In genomic region chr12:102174117-102174516, GRCh38 we compare ENCODE assay signal across 20 cellular contexts. TPM values are rescaled to one million over a fixed set of nuclear protein-coding genes. Genes with fewer than 3 reads are reported as not detected.
DNase-seq lines count a peak whose midpoint lies in the region; ATAC-seq, FAIRE-seq and TF ChIP-seq lines count a peak whose summit lies in the region.
"Had no signal": no experiment of that assay in that cellular context is flagged by ENCODE, and none has a peak within 500 bp of the region (broad histone marks: within the 10 kb centered on the region; RNA-seq: fewer than 3 reads in every experiment).

No MANE protein-coding gene starts in this region.

- H3K9me3 ChIP-seq in K562 (replicated peaks; ENCODE audit: control insufficient read depth, insufficient read depth, low read depth, low read length) = no peaks in the 10 kb centered on the region
- H3K9me3 ChIP-seq: HAP-1 had no signal

- H4K20me1 ChIP-seq in K562 (replicated peaks; ENCODE audit: control insufficient read depth, insufficient read depth, low read length) = no peaks in the 10 kb centered on the region

- H3K36me3 ChIP-seq in K562 (ENCODE audit: control insufficient read depth, insufficient read depth, low read length) = peaks cover 48% of the 10 kb centered on the region

- no peaks in the 10 kb centered on the region for H3K79me2 ChIP-seq in K562 (ENCODE audit: control insufficient read depth, insufficient read depth, low read length)

- no peak for TF ChIP-seq RAD21 in K562 (CRISPR knock-in tag; conservative IDR thresholded peaks at IDR 0.05 in 1 of 2, IDR thresholded peaks at IDR 0.05 in 1 of 2)

- TF ChIP-seq CTCF in K562 (IDR thresholded peaks at IDR 0.05 in 2 of 3, conservative IDR thresholded peaks at IDR 0.05 in 1 of 3; ENCODE audit: insufficient read depth in 2 of 3, low read depth in 1 of 3, low read length in 3 of 3) = no peak
- no peak for TF ChIP-seq CTCF in fibroblast of pulmonary artery (IDR thresholded peaks at IDR 0.05; ENCODE audit: low read length, missing control alignments)
- no peak for TF ChIP-seq CTCF in dorsolateral prefrontal cortex (IDR thresholded peaks at IDR 0.05 in 54 of 56, conservative IDR thresholded peaks at IDR 0.05 in 2 of 56; ENCODE audit: low read depth in 1 of 56, partially characterized antibody in 56 of 56)

- no peak overlapping the region for H3K4me3 ChIP-seq in K562
- no peak overlapping the region for H3K4me3 ChIP-seq in fibroblast of pulmonary artery (replicated peaks; ENCODE audit: low read depth, low read length)
- H3K4me3 ChIP-seq in dorsolateral prefrontal cortex = no peak overlapping the region
- H3K4me3 ChIP-seq: HAP-1 had no signal

- H3K9me1 ChIP-seq in K562 (ENCODE audit: control insufficient read depth, insufficient read depth, low read length) = no peaks in the 10 kb centered on the region

- no peak overlapping the region for H3K4me2 ChIP-seq in K562 (ENCODE audit: insufficient read depth, low read length)

- ATAC-seq in K562 (peak; percentile 46), HG03521 (IDR thresholded peaks at IDR 0.05; ENCODE audit: unreplicated experiment) (no peak)

- H2AFZ ChIP-seq in K562 (ENCODE audit: low read depth, low read length) = no peak overlapping the region

- WGBS in K562 (ENCODE audit: insufficient coverage, low coverage, missing lambda C conversion rate) = 81% methylated on average over 2 of the region's 2 CpGs

- no peak for TF ChIP-seq EP300 in K562 (IDR thresholded peaks at IDR 0.05; ENCODE audit: low read length)

- CTCF ChIA-PET in K562 (lab: Yijun Ruan, JAX; ENCODE audit: low intra/inter-chr PET ratio) = no interaction called here

- DNase-seq in GM12892 (ENCODE audit: insufficient read length) (no peak), K562 (ENCODE audit: extremely low read depth in 1 of 4, low spot score in 3 of 4) (no peak), fibroblast of pulmonary artery (ENCODE audit: low read depth) (peak; percentile 27), dorsolateral prefrontal cortex (no peak), DMS114 treated with DMSO at 0.1 percent for 48 hours (lab: John Stamatoyannopoulos, UW; ENCODE audit: unreplicated experiment) (no peak)
- DNase-seq: C1 segment of cervical spinal cord; Calu3; CD4-positive, alpha-beta memory T cell; COR-L47; DMS153; DND-41; GOT3; HFFc6 had no signal

- H3K4me1 ChIP-seq in K562 (replicated peaks in 1 of 2; ENCODE audit: control insufficient read depth in 2 of 2, insufficient read depth in 2 of 2, low read length in 2 of 2) = peaks cover 0 to 9% of the 10 kb centered on the region in 2 experiments; a peak in 3 of 5 replicates
- H3K4me1 ChIP-seq: HAP-1 had no signal

- no peak overlapping the region for H3K9ac ChIP-seq in K562 (ENCODE audit: insufficient read depth in 1 of 2, low read depth in 2 of 2, low read length in 2 of 2)

- POLR2A ChIA-PET in K562 (lab: Yijun Ruan, JAX) = interaction anchor here (0.8 to 1.9 kb wide), 3 partner anchors 9 to 20 kb away, joined by 3 to 4 read pairs (median 3); no protein-coding TSS in a partner anchor

- FAIRE-seq in GM12892 (lab: Jason Lieb, UNC) (peak; percentile 24), K562 (lab: Jason Lieb, UNC) (no peak)
- FAIRE-seq: G401.6, H54 had no signal

- BruUV-seq in K562 (replicated peaks; lab: Mats Ljungman, UMichigan) = no TSS peak

- peak overlapping the region; percentile 43; the same call in 2 of the 3 replicates for H3K27ac ChIP-seq in K562 (ENCODE audit: extremely low read depth, low read depth, low read length)
- H3K27ac ChIP-seq in dorsolateral prefrontal cortex = no peak overlapping the region

- TF ChIP-seq POLR2A in GM12892 (IDR thresholded peaks at IDR 0.05; ENCODE audit: low read depth, low read length) = no peak
- TF ChIP-seq POLR2A in K562 (conservative IDR thresholded peaks at IDR 0.05) = no peak

- no peaks in the 10 kb centered on the region for H3K27me3 ChIP-seq in K562 (ENCODE audit: control insufficient read depth in 2 of 2, insufficient read depth in 2 of 2, low read length in 2 of 2)
- no peaks in the 10 kb centered on the region for H3K27me3 ChIP-seq in dorsolateral prefrontal cortex

- intact Hi-C loops in K562 (cut with micrococcal nuclease) (loop anchor here (5.0 to 10.0 kb wide), 4 partner anchors 123 to 641 kb away; no protein-coding TSS in a partner anchor), dorsolateral prefrontal cortex (cut with DNase I) (no loop called here)

- in situ Hi-C loops in K562 (cut with MboI) = no loop called here

TF ChIP-seq in K562, 482 proteins besides CTCF, POLR2A, EP300 and RAD21 (continues in another document):
- TF ChIP-seq NFRKB (IDR thresholded peaks at IDR 0.05; ENCODE audit: low read depth) (no peak), HMG20A (CRISPR knock-in tag; conservative IDR thresholded peaks at IDR 0.05) (no peak)
- TF ChIP-seq, protein P1, sequence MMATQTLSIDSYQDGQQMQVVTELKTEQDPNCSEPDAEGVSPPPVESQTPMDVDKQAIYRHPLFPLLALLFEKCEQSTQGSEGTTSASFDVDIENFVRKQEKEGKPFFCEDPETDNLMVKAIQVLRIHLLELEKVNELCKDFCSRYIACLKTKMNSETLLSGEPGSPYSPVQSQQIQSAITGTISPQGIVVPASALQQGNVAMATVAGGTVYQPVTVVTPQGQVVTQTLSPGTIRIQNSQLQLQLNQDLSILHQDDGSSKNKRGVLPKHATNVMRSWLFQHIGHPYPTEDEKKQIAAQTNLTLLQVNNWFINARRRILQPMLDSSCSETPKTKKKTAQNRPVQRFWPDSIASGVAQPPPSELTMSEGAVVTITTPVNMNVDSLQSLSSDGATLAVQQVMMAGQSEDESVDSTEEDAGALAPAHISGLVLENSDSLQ (IDR thresholded peaks at IDR 0.05) = peak; percentile 40; the same call in 1 of the 2 replicates

RNA-seq across cellular contexts. Expression of gene PMCH, which starts 23.5 kb away (rescaled TPM):
- 1.6 TPM for polyA plus RNA-seq in GM12892 (2012; ENCODE audit: missing spikeins)
- not detected in 2 replicates for total RNA-seq in K562 (2011; cell fraction: chromatin; rRNA removed; ENCODE audit: low replicate concordance)
- total RNA-seq in K562 (2011; cell fraction: nucleolus; rRNA removed) = not detected in 2 replicates
- total RNA-seq in K562 (2011; cell fraction: nucleoplasm; rRNA removed) = not detected in 2 replicates
- total RNA-seq in K562 (2014; rRNA removed) (not detected in 2 replicates), K562 (2014; rRNA removed; fragmentation: Illumina TruSeq; extraction: Trizol) (not detected in 2 replicates), K562 (2015; rRNA removed; fragmentation: Illumina TruSeq; extraction: Trizol) (not detected in 2 replicates), K562 (2021) (not detected in 2 replicates), dorsolateral prefrontal cortex (not detected)
- polyA plus RNA-seq in K562 (2011; rRNA removed) (not detected in 2 replicates), K562 (2014; fragmentation: Illumina TruSeq; extraction: Trizol) (not detected in 2 replicates), K562 (2014; fragmentation: Nextera tagmentation; extraction: Ambion mirVana) (under 1 TPM; 0.10 to 0.20 TPM), K562 (2014; rRNA removed) (not detected in 2 replicates)
- not detected in 2 replicates for polyA plus RNA-seq in K562 (2011; cell fraction: cytosol; rRNA removed)
- not detected in 2 replicates for polyA plus RNA-seq in K562 (2011; cell fraction: nucleus; rRNA removed)
- polyA plus RNA-seq in K562 (2012) = 0.30 TPM in 1 of 2 replicates, not detected in the other
- not detected in 2 replicates for polyA minus RNA-seq in K562 (2011; rRNA and poly(A)+ RNA removed)
- polyA minus RNA-seq in K562 (2011; cell fraction: cytosol; rRNA and poly(A)+ RNA removed) = not detected in 2 replicates
- not detected in 2 replicates for polyA minus RNA-seq in K562 (2011; cell fraction: nucleus; rRNA and poly(A)+ RNA removed)
- total RNA-seq: A172; A673; Calu3; CD4-positive, alpha-beta memory T cell; HFFc6 had no signal
- polyA plus RNA-seq: BJ; CD4-positive, alpha-beta memory T cell had no signal

RNA-seq across cellular contexts. Expression of gene PARPBP, which starts 54.1 kb away (rescaled TPM):
- polyA plus RNA-seq in GM12892 (2012; ENCODE audit: missing spikeins) = 18.9 TPM
- total RNA-seq in K562 (2011; cell fraction: chromatin; rRNA removed; ENCODE audit: low replicate concordance) = 36.7 and 128 TPM in 2 replicates
- 19.0 and 24.6 TPM in 2 replicates for total RNA-seq in K562 (2011; cell fraction: nucleolus; rRNA removed)
- 40.8 and 65.7 TPM in 2 replicates for total RNA-seq in K562 (2011; cell fraction: nucleoplasm; rRNA removed)
- total RNA-seq in K562 (2014; rRNA removed) (22.5 and 26.1 TPM in 2 replicates), K562 (2014; rRNA removed; fragmentation: Illumina TruSeq; extraction: Trizol) (62.5 and 66.7 TPM in 2 replicates), K562 (2015; rRNA removed; fragmentation: Illumina TruSeq; extraction: Trizol) (48.6 and 50.2 TPM in 2 replicates), K562 (2021) (30.1 and 30.4 TPM in 2 replicates), dorsolateral prefrontal cortex (1 to 10 TPM in 109 of 120 experiments, under 1 TPM in 11; 0.42 to 4.3 (median 2.1) TPM)
- polyA plus RNA-seq in K562 (2011; rRNA removed) (32.3 and 49.0 TPM in 2 replicates), K562 (2014; fragmentation: Illumina TruSeq; extraction: Trizol) (36.0 and 43.4 TPM in 2 replicates), K562 (2014; fragmentation: Nextera tagmentation; extraction: Ambion mirVana) (10 to 100 TPM; 56.2 to 59.1 TPM), K562 (2014; rRNA removed) (29.6 and 30.4 TPM in 2 replicates)
- polyA plus RNA-seq in K562 (2011; cell fraction: cytosol; rRNA removed) = 4.4 and 11.2 TPM in 2 replicates
- 32.5 and 42.6 TPM in 2 replicates for polyA plus RNA-seq in K562 (2011; cell fraction: nucleus; rRNA removed)
- 21.7 and 26.3 TPM in 2 replicates for polyA plus RNA-seq in K562 (2012)
- polyA minus RNA-seq in K562 (2011; rRNA and poly(A)+ RNA removed) = 59.5 and 64.2 TPM in 2 replicates
- polyA minus RNA-seq in K562 (2011; cell fraction: cytosol; rRNA and poly(A)+ RNA removed) = 10.6 and 15.4 TPM in 2 replicates
- polyA minus RNA-seq in K562 (2011; cell fraction: nucleus; rRNA and poly(A)+ RNA removed) = 44.7 and 66.6 TPM in 2 replicates

RNA-seq across cellular contexts. Expression of gene NUP37, which starts 54.2 kb away (rescaled TPM):
- 64.0 TPM for polyA plus RNA-seq in GM12892 (2012; ENCODE audit: missing spikeins)
- 31.2 and 57.8 TPM in 2 replicates for total RNA-seq in K562 (2011; cell fraction: chromatin; rRNA removed; ENCODE audit: low replicate concordance)
- 12.5 and 13.3 TPM in 2 replicates for total RNA-seq in K562 (2011; cell fraction: nucleolus; rRNA removed)
- total RNA-seq in K562 (2011; cell fraction: nucleoplasm; rRNA removed) = 32.1 and 42.8 TPM in 2 replicates
- total RNA-seq in K562 (2014; rRNA removed) (68.2 and 72.2 TPM in 2 replicates), K562 (2014; rRNA removed; fragmentation: Illumina TruSeq; extraction: Trizol) (183 and 199 TPM in 2 replicates), K562 (2015; rRNA removed; fragmentation: Illumina TruSeq; extraction: Trizol) (135 and 144 TPM in 2 replicates), K562 (2021) (108 and 111 TPM in 2 replicates), dorsolateral prefrontal cortex (10 to 100 TPM in 20 of 120 experiments, 1 to 10 TPM in 100; 3.9 to 14.1 (median 7.9) TPM)
- polyA plus RNA-seq in K562 (2011; rRNA removed) (184 and 231 TPM in 2 replicates), K562 (2014; fragmentation: Illumina TruSeq; extraction: Trizol) (155 and 170 TPM in 2 replicates), K562 (2014; fragmentation: Nextera tagmentation; extraction: Ambion mirVana) (100 to 1,000 TPM; 355 to 429 TPM), K562 (2014; rRNA removed) (124 and 138 TPM in 2 replicates)
- 46.1 and 98.3 TPM in 2 replicates for polyA plus RNA-seq in K562 (2011; cell fraction: cytosol; rRNA removed)
- polyA plus RNA-seq in K562 (2011; cell fraction: nucleus; rRNA removed) = 20.3 and 45.3 TPM in 2 replicates
- polyA plus RNA-seq in K562 (2012) = 99.8 and 124 TPM in 2 replicates
- polyA minus RNA-seq in K562 (2011; rRNA and poly(A)+ RNA removed) = 156 and 162 TPM in 2 replicates
- 39.5 and 43.5 TPM in 2 replicates for polyA minus RNA-seq in K562 (2011; cell fraction: cytosol; rRNA and poly(A)+ RNA removed)
- 18.3 and 39.2 TPM in 2 replicates for polyA minus RNA-seq in K562 (2011; cell fraction: nucleus; rRNA and poly(A)+ RNA removed)
